30 cellular contexts compared by ENCODE assay signal in genomic region chr20:23251779-23252178, GRCh38.
"Had no signal": no experiment of that assay in that cellular context is flagged by ENCODE, and none has a peak within 500 bp of the region (broad histone marks: within the 10 kb centered on the region; RNA-seq: fewer than 3 reads in every experiment).

No MANE protein-coding gene starts in this region.

- DNase-seq: activated CD4-positive, alpha-beta memory T cell treated with anti-CD3 and anti-CD28 coated beads, Interleukin-2, amount 10 ng/mL, durations not matched to agents 7 days and 5 days; activated CD4-positive, alpha-beta T cell treated with anti-CD3 and anti-CD28 coated beads for 1 hour; activated CD4-positive, alpha-beta T cell treated with anti-CD3 and anti-CD28 coated beads, Interleukin-2, amount 10 ng/mL, durations not matched to agents 7 days and 5 days; activated CD8-positive, alpha-beta memory T cell treated with anti-CD3 and anti-CD28 coated beads, Interleukin-2, amount 50 U/mL, for 48 hours; activated gamma-delta T cell; activated naive CD4-positive, alpha-beta T cell treated with anti-CD3 and anti-CD28 coated beads, Interleukin-2, amount 10 ng/mL, durations not matched to agents 7 days and 5 days; activated naive CD8-positive, alpha-beta T cell treated with anti-CD3 and anti-CD28 coated beads, Interleukin-2, amount 10 ng/mL, durations not matched to agents 7 days and 5 days; activated T-cell treated with anti-CD3 and anti-CD28 coated beads, Interleukin-2, amount 50 U/mL, for 24 hours; cerebellar nuclear complex; colonic mucosa; effector memory CD8-positive, alpha-beta T cell; erythroblast; gastrocnemius medialis; glutamatergic neuron; islet precursor cell; naive B cell; nephron progenitor cell; ovary; retina; stimulated activated CD4-positive, alpha-beta T cell treated with anti-CD3 and anti-CD28 coated beads, Interleukin-12 subunit alpha, Interleukin-12 subunit beta, amount 100 ng/mL, for 4 hours; stimulated activated CD4-positive, alpha-beta T cell treated with anti-CD3 and anti-CD28 coated beads, Interleukin-4, amount 100 ng/mL, for 1 hour; stimulated activated naive CD8-positive, alpha-beta T cell treated with anti-CD3 and anti-CD28 coated beads, Interleukin-15, Interleukin-2, amounts not matched to agents 100 U/mL and 50 U/mL, for 24 hours; testis; transverse colon had no signal

- ATAC-seq: effector memory CD8-positive, alpha-beta T cell; gastrocnemius medialis; sciatic nerve; stimulated activated naive CD8-positive, alpha-beta T cell treated with anti-CD3 and anti-CD28 coated beads, Interleukin-15, Interleukin-2, amounts not matched to agents 100 U/mL and 50 U/mL, for 24 hours; WTC11 had no signal

- H3K4me3 ChIP-seq: ascending aorta, cardiac muscle cell, colonic mucosa, gastrocnemius medialis, ovary, prostate gland, skin epidermis, testis, transverse colon had no signal

- H3K4me1 ChIP-seq: colonic mucosa, prostate gland, transverse colon had no signal

- H3K27ac ChIP-seq: ascending aorta, cardiac muscle cell, colonic mucosa, gastrocnemius medialis, ovary, prostate gland, skin epidermis, testis, transverse colon had no signal

- H3K9me3 ChIP-seq: ascending aorta, colonic mucosa, gastrocnemius medialis, ovary, prostate gland, testis, transverse colon had no signal

- H3K36me3 ChIP-seq: ascending aorta, cardiac muscle cell, colonic mucosa, gastrocnemius medialis, ovary, prostate gland, transverse colon had no signal

- H3K27me3 ChIP-seq: ascending aorta, cardiac muscle cell, colonic mucosa, ovary, testis, transverse colon had no signal
